In genomic region chr3:33892655-33893054, GRCh38 we compare ENCODE assay signal across 27 cellular contexts.
"Had no signal": no experiment of that assay in that cellular context is flagged by ENCODE, and none has a peak within 500 bp of the region (broad histone marks: within the 10 kb centered on the region; RNA-seq: fewer than 3 reads in every experiment).

No MANE protein-coding gene starts in this region.

- H3K36me3 ChIP-seq: stomach, suprapubic skin, thoracic aorta, thyroid gland, tibial artery, tibial nerve, transverse colon, upper lobe of left lung, upper lobe of right lung, uterus, vagina had no signal

- H3K4me3 ChIP-seq: stomach, suprapubic skin, testis, thoracic aorta, thyroid gland, tibial artery, tibial nerve, transverse colon, upper lobe of left lung, upper lobe of right lung, uterus, vagina had no signal

- H3K4me1 ChIP-seq: stomach, suprapubic skin, testis, thyroid gland, tibial artery, tibial nerve, transverse colon, upper lobe of left lung, upper lobe of right lung, uterus, vagina had no signal

- H3K9me3 ChIP-seq: stomach, suprapubic skin, testis, thoracic aorta, thyroid gland, tibial artery, tibial nerve, transverse colon, upper lobe of left lung, upper lobe of right lung, uterus, vagina had no signal

- H3K27ac ChIP-seq: stomach, suprapubic skin, testis, thoracic aorta, thyroid gland, tibial artery, tibial nerve, transverse colon, upper lobe of left lung, upper lobe of right lung, uterus, vagina had no signal

- FAIRE-seq: urothelium cell line had no signal

- ATAC-seq: stimulated activated effector memory CD8-positive, alpha-beta T cell treated with anti-CD3 and anti-CD28 coated beads, Interleukin-12 subunit alpha, Interleukin-12 subunit beta, amount 100 ng/mL, for 72 hours; stimulated activated memory B cell treated with anti-CD40 and anti-IgM and Interleukin-4, amounts not matched to agents 10 μg/mL and 1 μg/mL and 100 μg/mL, for 72 hours; stimulated activated naive B cell treated with anti-CD40 and anti-IgM and Interleukin-4, amounts not matched to agents 10 μg/mL and 1 μg/mL and 100 μg/mL, for 72 hours; stimulated activated naive CD8-positive, alpha-beta T cell treated with anti-CD3 and anti-CD28 coated beads, Interleukin-15, amount 100 ng/mL, for 72 hours; stimulated activated naive CD8-positive, alpha-beta T cell treated with anti-CD3 and anti-CD28 coated beads, Interleukin-15, Interleukin-2, amounts not matched to agents 100 U/mL and 50 U/mL, for 24 hours; upper lobe of right lung had no signal

- DNase-seq: stimulated activated CD4-positive, alpha-beta T cell treated with anti-CD3 and anti-CD28 coated beads, Interleukin-2, amount 100 ng/mL, for 48 hours; stimulated activated CD4-positive, alpha-beta T cell treated with anti-CD3 and anti-CD28 coated beads, Interleukin-4, amount 100 ng/mL, for 1 hour; stimulated activated CD4-positive, alpha-beta T cell treated with anti-CD3 and anti-CD28 coated beads, Interleukin-4, amount 100 ng/mL, for 24 hours; stimulated activated CD4-positive, alpha-beta T cell treated with anti-CD3 and anti-CD28 coated beads, Interleukin-4, amount 100 ng/mL, for 4 hours; stimulated activated CD8-positive, alpha-beta memory T cell treated with anti-CD3 and anti-CD28 coated beads, Interleukin-4, amount 100 ng/mL, for 48 hours; stimulated activated naive B cell treated with anti-CD40 and anti-IgM and Interleukin-4, amounts not matched to agents 10 μg/mL and 1 μg/mL and 100 μg/mL, for 72 hours; stimulated activated naive CD4-positive, alpha-beta T cell; stimulated activated naive CD4-positive, alpha-beta T cell treated with Interleukin-2 at 50 U/mL for 16 hours; stimulated activated naive CD8-positive, alpha-beta T cell treated with anti-CD3 and anti-CD28 coated beads, Interleukin-15, amount 100 ng/mL, for 72 hours; stimulated activated naive CD8-positive, alpha-beta T cell treated with anti-CD3 and anti-CD28 coated beads, Interleukin-15, Interleukin-2, amounts not matched to agents 100 U/mL and 50 U/mL, for 24 hours; stomach; substantia nigra; testis; thyroid gland; tibial artery; transverse colon; trophoblast cell; upper lobe of left lung; upper lobe of right lung; uterus had no signal

- H3K27me3 ChIP-seq: stomach, suprapubic skin, testis, thyroid gland, tibial artery, tibial nerve, transverse colon, upper lobe of left lung, upper lobe of right lung, uterus, vagina had no signal
